ENCODE assay signal across 8 cellular contexts in the genomic region with DNA sequence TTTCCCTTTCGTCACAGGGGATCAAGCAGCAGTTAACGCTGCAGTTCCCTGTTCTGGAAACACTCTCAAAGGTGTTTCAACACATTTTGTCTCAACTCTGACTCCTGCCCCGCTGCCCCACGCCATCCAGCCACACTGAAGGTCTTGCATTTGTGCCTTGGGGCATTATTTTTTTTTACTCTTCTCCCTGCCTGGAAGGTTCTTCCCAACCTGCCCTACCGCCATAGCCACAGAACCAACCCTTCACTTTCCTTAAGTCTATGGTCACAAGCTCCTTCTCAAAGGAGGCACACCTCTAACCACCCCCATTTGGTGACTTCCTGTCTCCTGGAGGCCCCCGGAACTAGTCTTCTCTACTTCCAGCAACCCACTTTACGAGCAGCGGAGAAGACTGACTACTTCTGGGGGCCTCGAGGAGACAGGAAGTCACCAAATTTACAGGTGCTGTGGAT. TPM values are rescaled to one million over a fixed set of nuclear protein-coding genes. Genes with fewer than 3 reads are reported as not detected.
DNase-seq lines count a peak whose midpoint lies in the region; ATAC-seq, FAIRE-seq and TF ChIP-seq lines count a peak whose summit lies in the region.

No MANE protein-coding gene starts in this region.

- H3K9me3 ChIP-seq in K562 (replicated peaks; ENCODE audit: control insufficient read depth, insufficient read depth, low read depth, low read length) (no peaks in the 10 kb centered on the region), testis (no peaks in the 10 kb centered on the region), OCI-LY7 (ENCODE audit: low read length) (no peaks in the 10 kb centered on the region)

- no peak for FAIRE-seq in K562 (lab: Jason Lieb, UNC)

- no peak for TF ChIP-seq EP300 in K562 (IDR thresholded peaks at IDR 0.05; ENCODE audit: low read length)

- peak overlapping the region; percentile 87 for H3K27ac Mint-ChIP-seq in activated naive CD4-positive, alpha-beta T cell treated with anti-CD3 and anti-CD28 coated beads for 36 hours

- POLR2A ChIA-PET in K562 (lab: Yijun Ruan, JAX), result no interaction called here
- POLR2A ChIA-PET in OCI-LY7 (lab: Charles Lee), result no interaction called here

- peak overlapping the region; percentile 75 for H3K27ac ChIP-seq in HL-60 (replicated peaks)
- no peak overlapping the region for H3K27ac ChIP-seq in K562 (ENCODE audit: extremely low read depth, low read depth, low read length)
- no peak overlapping the region for H3K27ac ChIP-seq in testis
- no peak overlapping the region for H3K27ac ChIP-seq in caudate nucleus (ENCODE audit: low read depth, low read length)
- H3K27ac ChIP-seq in OCI-LY7 (ENCODE audit: low read depth, low read length, poor library complexity, severe bottlenecking), result no peak overlapping the region

- H3K9me1 ChIP-seq in K562 (ENCODE audit: control insufficient read depth, insufficient read depth, low read length), result no peaks in the 10 kb centered on the region

- TF ChIP-seq CTCF in HL-60 (IDR thresholded peaks at IDR 0.05; ENCODE audit: insufficient read depth, low read length) (no peak), K562 (IDR thresholded peaks at IDR 0.05 in 2 of 3, conservative IDR thresholded peaks at IDR 0.05 in 1 of 3; ENCODE audit: insufficient read depth in 2 of 3, low read depth in 1 of 3, low read length in 3 of 3) (no peak), testis (IDR thresholded peaks at IDR 0.05) (no peak), OCI-LY7 (conservative IDR thresholded peaks at IDR 0.05; ENCODE audit: low read length) (no peak)

- H3K36me3 ChIP-seq in K562 (ENCODE audit: control insufficient read depth, insufficient read depth, low read length), result no peaks in the 10 kb centered on the region
- H3K36me3 ChIP-seq in testis (ENCODE audit: low read depth, missing control alignments), result no peaks in the 10 kb centered on the region
- H3K36me3 ChIP-seq in OCI-LY7 (ENCODE audit: insufficient read depth, low read length), result no peaks in the 10 kb centered on the region

- CTCF ChIA-PET in activated naive CD4-positive, alpha-beta T cell treated with anti-CD3 and anti-CD28 coated beads for 36 hours (lab: Charles Lee), result interaction anchor here (1.6 kb wide), 2 partner anchors 14 to 16 kb away, joined by 3 to 4 read pairs; no protein-coding TSS in a partner anchor
- CTCF ChIA-PET in K562 (lab: Yijun Ruan, JAX; ENCODE audit: low intra/inter-chr PET ratio) (no interaction called here), OCI-LY7 (lab: Charles Lee; ENCODE audit: unreplicated experiment) (no interaction called here)

- no peak for ATAC-seq in K562
- ATAC-seq in GM21381 (IDR thresholded peaks at IDR 0.05; ENCODE audit: unreplicated experiment), result no peak

- H3K36me3 Mint-ChIP-seq in activated naive CD4-positive, alpha-beta T cell treated with anti-CD3 and anti-CD28 coated beads for 36 hours (ENCODE audit: low read depth), result no peaks in the 10 kb centered on the region

- H3K4me1 ChIP-seq in K562 (replicated peaks in 1 of 2; ENCODE audit: control insufficient read depth in 2 of 2, insufficient read depth in 2 of 2, low read length in 2 of 2) (no peaks in the 10 kb centered on the region), testis (no peaks in the 10 kb centered on the region), OCI-LY7 (ENCODE audit: insufficient read depth, low read length, poor library complexity, severe bottlenecking) (no peaks in the 10 kb centered on the region)

- H3K9me3 Mint-ChIP-seq in activated naive CD4-positive, alpha-beta T cell treated with anti-CD3 and anti-CD28 coated beads for 36 hours, result no peaks in the 10 kb centered on the region

- TF ChIP-seq POLR2A in K562 (conservative IDR thresholded peaks at IDR 0.05), result no peak
- TF ChIP-seq POLR2A in testis (IDR thresholded peaks at IDR 0.05), result no peak

- intact Hi-C loops in activated naive CD4-positive, alpha-beta T cell treated with anti-CD3 and anti-CD28 coated beads for 36 hours (cut with micrococcal nuclease), result loop anchor here (2.0 to 5.0 kb wide), 3 partner anchors 509 to 689 kb away; a partner anchor contains a TSS
- intact Hi-C loops in K562 (cut with micrococcal nuclease), result no loop called here
- intact Hi-C loops in testis (cut with DNase I; ENCODE audit: low total_unique reads), result no loop called here
- intact Hi-C loops in OCI-LY7 (cut with micrococcal nuclease; ENCODE audit: unreplicated experiment), result no loop called here

- H3K4me3 ChIP-seq in HL-60 (replicated peaks; ENCODE audit: insufficient read depth, low read length), result peak overlapping the region; percentile 30
- H3K4me3 ChIP-seq in K562, result no peak overlapping the region
- H3K4me3 ChIP-seq in testis, result peak overlapping the region; percentile 3 to 36
- H3K4me3 ChIP-seq in OCI-LY7 (ENCODE audit: low read depth, low read length, poor library complexity, severe bottlenecking), result no peak overlapping the region

- H3K4me1 Mint-ChIP-seq in activated naive CD4-positive, alpha-beta T cell treated with anti-CD3 and anti-CD28 coated beads for 36 hours (ENCODE audit: low read depth), result peaks cover 7% of the 10 kb centered on the region

- peak overlapping the region; percentile 74 for H3K4me3 Mint-ChIP-seq in activated naive CD4-positive, alpha-beta T cell treated with anti-CD3 and anti-CD28 coated beads for 36 hours

- in situ Hi-C loops in K562 (cut with MboI), result no loop called here

- H2AFZ ChIP-seq in K562 (ENCODE audit: low read depth, low read length) (no peak overlapping the region; the same call in 1 of the 2 replicates), OCI-LY7 (ENCODE audit: low read length) (no peak overlapping the region)

- 6% methylated on average over 8 of the region's 9 CpGs for WGBS in K562 (ENCODE audit: insufficient coverage, low coverage, missing lambda C conversion rate)
- WGBS in testis, 2 donors, result 53 to 63% methylated on average over 9 of the region's 9 CpGs

- H3K9ac ChIP-seq in K562 (ENCODE audit: insufficient read depth in 1 of 2, low read depth in 2 of 2, low read length in 2 of 2), result no peak overlapping the region

- H3K79me2 ChIP-seq in K562 (ENCODE audit: control insufficient read depth, insufficient read depth, low read length) (no peaks in the 10 kb centered on the region), OCI-LY7 (ENCODE audit: insufficient read depth, low read depth, low read length) (no peaks in the 10 kb centered on the region)

- no peaks in the 10 kb centered on the region for H3K27me3 Mint-ChIP-seq in activated naive CD4-positive, alpha-beta T cell treated with anti-CD3 and anti-CD28 coated beads for 36 hours (ENCODE audit: low read depth)

- DNase-seq in activated naive CD4-positive, alpha-beta T cell treated with anti-CD3 and anti-CD28 coated beads for 36 hours, result peak; percentile 56
- no peak for DNase-seq in activated naive CD4-positive, alpha-beta T cell (lab: John Stamatoyannopoulos, UW)
- DNase-seq in HL-60 (ENCODE audit: low read depth in 1 of 2, low spot score in 1 of 2) (peak; percentile 57 to 75), K562 (ENCODE audit: extremely low read depth in 1 of 4, low spot score in 3 of 4) (no peak), testis (peak; percentile 18), caudate nucleus (lab: John Stamatoyannopoulos, UW) (no peak), OCI-LY7 (ENCODE audit: low spot score) (no peak)

- BruUV-seq in K562 (replicated peaks; lab: Mats Ljungman, UMichigan) (no TSS peak), OCI-LY7 (replicated peaks; lab: Mats Ljungman, UMichigan) (no TSS peak)

- H4K20me1 ChIP-seq in K562 (replicated peaks; ENCODE audit: control insufficient read depth, insufficient read depth, low read length) (no peaks in the 10 kb centered on the region), OCI-LY7 (ENCODE audit: insufficient read depth, low read length) (no peaks in the 10 kb centered on the region)

- H3K9me2 ChIP-seq in OCI-LY7 (ENCODE audit: insufficient read depth, low read length), result no peaks in the 10 kb centered on the region

- H3K27me3 ChIP-seq in HL-60 (ENCODE audit: insufficient read depth, poor library complexity, severe bottlenecking), result no peaks in the 10 kb centered on the region
- no peaks in the 10 kb centered on the region for H3K27me3 ChIP-seq in K562 (ENCODE audit: control insufficient read depth in 2 of 2, insufficient read depth in 2 of 2, low read length in 2 of 2)
- H3K27me3 ChIP-seq in testis, result no peaks in the 10 kb centered on the region

- H3K4me2 ChIP-seq in K562 (ENCODE audit: insufficient read depth, low read length) (no peak overlapping the region), OCI-LY7 (ENCODE audit: low read length) (no peak overlapping the region)

- TF ChIP-seq RAD21 in K562 (CRISPR knock-in tag; conservative IDR thresholded peaks at IDR 0.05 in 1 of 2, IDR thresholded peaks at IDR 0.05 in 1 of 2), result no peak

TF ChIP-seq in K562, 482 proteins besides CTCF, POLR2A, EP300 and RAD21 (continues in another document):
- TF ChIP-seq GABPA (tag; conservative IDR thresholded peaks at IDR 0.05; ENCODE audit: low read depth) (0 out of 2 replicates have a peak, but pooled peaks have one; percentile 20), ZKSCAN8 (CRISPR knock-in tag; IDR thresholded peaks at IDR 0.05) (no peak)

RNA-seq across cellular contexts. Expression of a gene that starts 17.2 kb away (rescaled TPM):
- total RNA-seq in activated naive CD4-positive, alpha-beta T cell treated with anti-CD3 and anti-CD28 coated beads for 36 hours, result under 1 TPM; 0.36 to 0.49 TPM
- not detected in 2 replicates for total RNA-seq in K562 (2011; cell fraction: chromatin; rRNA removed; ENCODE audit: low replicate concordance)
- total RNA-seq in K562 (2011; cell fraction: nucleolus; rRNA removed), result not detected in 2 replicates
- total RNA-seq in K562 (2011; cell fraction: nucleoplasm; rRNA removed), result not detected in 2 replicates
- not detected in 2 replicates for total RNA-seq in K562 (2014; rRNA removed)
- total RNA-seq in K562 (2014; rRNA removed; fragmentation: Illumina TruSeq; extraction: Trizol), result not detected in 2 replicates
- not detected in 2 replicates for total RNA-seq in K562 (2015; rRNA removed; fragmentation: Illumina TruSeq; extraction: Trizol)
- 0.04 TPM in 1 of 2 replicates, not detected in the other for total RNA-seq in K562 (2021)
- not detected in 2 replicates for polyA plus RNA-seq in K562 (2011; rRNA removed)
- polyA plus RNA-seq in K562 (2011; cell fraction: cytosol; rRNA removed), result not detected in 2 replicates
- polyA plus RNA-seq in K562 (2011; cell fraction: nucleus; rRNA removed), result not detected in 2 replicates
- 0.03 TPM in 1 of 2 replicates, not detected in the other for polyA plus RNA-seq in K562 (2012)
- polyA plus RNA-seq in K562 (2014; fragmentation: Illumina TruSeq; extraction: Trizol), result not detected in 2 replicates
- not detected for polyA plus RNA-seq in K562 (2014; fragmentation: Nextera tagmentation; extraction: Ambion mirVana)
- not detected in 2 replicates for polyA plus RNA-seq in K562 (2014; rRNA removed)
- not detected in 2 replicates for polyA minus RNA-seq in K562 (2011; rRNA and poly(A)+ RNA removed)
- not detected in 2 replicates for polyA minus RNA-seq in K562 (2011; cell fraction: cytosol; rRNA and poly(A)+ RNA removed)
- polyA minus RNA-seq in K562 (2011; cell fraction: nucleus; rRNA and poly(A)+ RNA removed), result not detected in 2 replicates
- 1 to 10 TPM in 1 of 2 donors, under 1 TPM in 1; 0.81 to 1.1 TPM for total RNA-seq in testis
- polyA plus RNA-seq in testis (ENCODE audit: insufficient read depth, low read depth, low replicate concordance), result 1.6 TPM
- total RNA-seq in OCI-LY7 (2014; rRNA removed; shearing (Covaris generic)), result not detected in 2 replicates
- total RNA-seq in OCI-LY7 (2022), result not detected in 2 replicates

Comparison
In these comparisons a context has a peak if more than half of its experiments do, and no peak if none do; other contexts are left out.
1. DNase-seq: peak in activated naive CD4-positive, alpha-beta T cell treated with anti-CD3 and anti-CD28 coated beads for 36 hours (single experiment), HL-60 (2 of 2) and testis (single experiment); none in activated naive CD4-positive, alpha-beta T cell (0 of 4), K562 (0 of 4), caudate nucleus (0 of 61) and OCI-LY7 (single experiment).
2. H3K4me3 ChIP-seq: peak in HL-60 (single experiment) and testis (2 of 2); none in K562 (single experiment) and OCI-LY7 (single experiment).